In the genomic region with DNA sequence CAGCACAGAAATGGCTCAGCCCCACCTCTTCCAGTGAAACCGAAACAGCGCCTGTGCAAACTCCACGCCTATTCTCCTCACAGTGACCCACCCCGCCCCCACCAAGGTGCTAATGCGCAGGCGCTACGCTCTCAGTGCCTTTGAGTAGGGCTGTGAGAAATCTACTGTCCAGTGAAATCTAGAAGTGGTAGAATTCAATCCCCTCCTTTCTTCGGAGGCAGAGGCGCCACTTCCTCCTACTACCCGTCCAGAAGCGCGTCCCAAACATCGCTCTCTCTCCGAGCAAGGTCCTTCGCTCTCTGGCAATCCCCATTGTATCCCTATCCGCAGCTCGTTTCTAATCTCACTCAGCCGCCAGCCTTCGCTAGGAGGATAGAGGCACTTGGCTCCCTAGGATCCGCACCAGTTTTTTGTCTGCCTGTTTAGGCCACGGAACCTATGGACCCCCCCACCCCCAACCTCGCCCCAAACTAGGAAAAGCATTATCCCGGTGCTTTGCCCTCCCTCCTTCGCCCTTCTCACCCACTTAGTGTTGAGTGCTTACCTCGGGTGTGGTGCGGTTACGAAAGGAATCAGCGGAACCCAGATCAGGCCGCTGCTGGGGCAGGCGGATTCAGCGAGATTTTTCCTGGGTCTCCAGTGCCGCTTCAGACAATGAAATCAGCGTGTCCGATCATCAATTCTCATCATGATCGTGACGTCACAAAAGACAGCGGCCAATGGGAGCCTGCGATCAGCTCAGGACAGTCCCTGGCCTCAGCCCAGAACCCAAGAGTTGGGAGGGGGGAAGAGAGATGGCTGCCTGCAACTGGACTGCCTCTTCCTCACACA, we compare ENCODE assay signal across 8 cellular contexts. TPM values are rescaled to one million over a fixed set of nuclear protein-coding genes. Genes with fewer than 3 reads are reported as not detected.
DNase-seq lines count a peak whose midpoint lies in the region; ATAC-seq and TF ChIP-seq lines count a peak whose summit lies in the region.

Gene HDX, minus strand, starts transcription at position 656 of the 831 bp plus-strand sequence. CDS start 27,056 bp downstream, outside the sequence.

- H3K4me3 Mint-ChIP-seq in mesothelial cell of epicardium: peak within 1 kb of the TSS; percentile 95

- no peaks in the 10 kb centered on the region for H3K4me1 ChIP-seq in A673 (ENCODE audit: insufficient read depth, low read length, poor library complexity, severe bottlenecking)

- no peaks in the 10 kb centered on the region for H3K27me3 ChIP-seq in A673 (replicated peaks; ENCODE audit: insufficient read depth, low read depth, low read length, poor library complexity)

- ATAC-seq in GM18909 (IDR thresholded peaks at IDR 0.05; ENCODE audit: poor library complexity, unreplicated experiment) (peak; percentile 93), HG03196 (IDR thresholded peaks at IDR 0.05; ENCODE audit: unreplicated experiment) (peak; percentile 90)

- H3K27me3 Mint-ChIP-seq in mesothelial cell of epicardium (ENCODE audit: low read depth): no peaks in the 10 kb centered on the region

- no peaks in the 10 kb centered on the region for H3K36me3 ChIP-seq in A673 (ENCODE audit: insufficient read depth, low read length, poor library complexity, severe bottlenecking)

- no peak within 1 kb of the TSS for H3K27ac ChIP-seq in A673 (ENCODE audit: low read depth, low read length, poor library complexity, severe bottlenecking)
- peak within 1 kb of the TSS; percentile 77 for H3K27ac ChIP-seq in epithelial cell of prostate

- CTCF ChIA-PET in A673 (lab: Charles Lee): no interaction called here

- H3K9me3 ChIP-seq in A673 (ENCODE audit: low read depth, low read length, poor library complexity, severe bottlenecking): peaks cover 10% of the 10 kb centered on the region

- TF ChIP-seq CTCF in A673 (conservative IDR thresholded peaks at IDR 0.05; ENCODE audit: low read depth, low read length): no peak
- TF ChIP-seq CTCF in mesothelial cell of epicardium (IDR thresholded peaks at IDR 0.05; ENCODE audit: unreplicated experiment): no peak

- DNase-seq in A673 (ENCODE audit: low spot score) (peak; percentile 0), NCI-H774 (lab: John Stamatoyannopoulos, UW) (peak; percentile 65), activated T-cell treated with anti-CD3 and anti-CD28 coated beads for 24 hours (ENCODE audit: low read depth) (peak; percentile 16), epithelial cell of prostate (ENCODE audit: low read depth, low spot score) (no peak), mesothelial cell of epicardium (ENCODE audit: low spot score in 2 of 2, unreplicated experiment in 2 of 2) (peak; percentile 55 to 83)
- peak; percentile 13 for DNase-seq in stimulated activated CD8-positive, alpha-beta memory T cell treated with anti-CD3 and anti-CD28 coated beads, Interleukin-15, amount 100 ng/mL, for 1 hour (ENCODE audit: low read depth)

- H3K27ac Mint-ChIP-seq in mesothelial cell of epicardium: peak within 1 kb of the TSS; percentile 100

- BruUV-seq in A673 (replicated peaks; lab: Mats Ljungman, UMichigan): no TSS peak

- peaks cover 9% of the 10 kb centered on the region for H3K4me1 Mint-ChIP-seq in mesothelial cell of epicardium

- peaks cover under 1% of the 10 kb centered on the region for H3K36me3 Mint-ChIP-seq in mesothelial cell of epicardium

- intact Hi-C loops in A673 (cut with micrococcal nuclease; ENCODE audit: unreplicated experiment): no loop called here

- POLR2A ChIA-PET in A673 (lab: Charles Lee; ENCODE audit: low non-redundant PET): no interaction called here

- no peak within 1 kb of the TSS for H3K4me3 ChIP-seq in A673 (ENCODE audit: low read depth, low read length, poor library complexity, severe bottlenecking)

- peaks cover 26% of the 10 kb centered on the region for H3K9me3 Mint-ChIP-seq in mesothelial cell of epicardium

RNA-seq across cellular contexts. Expression of gene HDX, which starts in this region (rescaled TPM):
- total RNA-seq in A673 (2021) (not detected in 2 replicates), mesothelial cell of epicardium (12.6 to 13.1 TPM (median 12.9 TPM) in 3 replicates)

Comparison
In these comparisons a context has a peak if more than half of its experiments do, and no peak if none do; other contexts are left out.
1. RNA of gene HDX (total RNA-seq): 12.6 to 13.1 TPM in mesothelial cell of epicardium; not detected in A673; every median in the first group is over 10 times any median in the second.
2. Peak in DNase-seq in A673; RNA of the gene not detected or under 1 TPM.